Comparison of ENCODE assay signal across 1 cellular context in the genomic region with DNA sequence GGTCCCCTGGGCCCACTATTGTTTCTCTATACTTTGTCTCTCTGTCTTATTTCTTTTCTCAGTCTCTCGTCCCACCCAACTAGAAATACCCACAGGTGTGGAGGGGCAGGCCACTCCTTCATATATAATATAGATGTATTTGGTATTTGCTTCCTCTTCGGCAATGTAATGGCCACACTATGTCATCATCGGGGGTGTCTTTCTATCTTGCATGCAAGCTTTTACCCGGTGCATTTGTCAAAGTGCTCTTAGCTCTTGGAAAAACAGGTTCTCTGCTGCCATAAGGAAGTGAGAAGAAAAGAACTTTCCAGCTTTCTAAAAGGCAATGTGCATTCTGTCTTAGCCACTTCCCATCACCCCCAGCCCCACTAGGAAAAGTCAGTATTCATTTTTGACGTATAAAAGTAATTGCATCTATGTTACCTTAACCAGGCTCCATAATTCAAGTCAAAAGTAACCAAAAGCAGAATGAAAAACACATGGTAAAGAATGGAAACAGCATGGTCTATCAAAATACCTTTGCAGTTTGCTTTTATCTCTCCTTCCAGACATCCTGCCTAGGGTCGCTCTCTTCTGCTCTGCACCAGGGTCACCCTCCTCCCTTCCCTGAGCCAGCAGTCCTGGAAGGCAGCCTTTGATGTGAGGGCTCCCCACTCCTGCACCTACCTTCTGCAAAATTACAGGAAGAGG.
TF ChIP-seq lines count a peak whose summit lies in the region.

No MANE protein-coding gene starts in this region.

TF ChIP-seq in HepG2, 621 proteins besides CTCF, POLR2A, EP300 and RAD21:
- TF ChIP-seq, protein P1, sequence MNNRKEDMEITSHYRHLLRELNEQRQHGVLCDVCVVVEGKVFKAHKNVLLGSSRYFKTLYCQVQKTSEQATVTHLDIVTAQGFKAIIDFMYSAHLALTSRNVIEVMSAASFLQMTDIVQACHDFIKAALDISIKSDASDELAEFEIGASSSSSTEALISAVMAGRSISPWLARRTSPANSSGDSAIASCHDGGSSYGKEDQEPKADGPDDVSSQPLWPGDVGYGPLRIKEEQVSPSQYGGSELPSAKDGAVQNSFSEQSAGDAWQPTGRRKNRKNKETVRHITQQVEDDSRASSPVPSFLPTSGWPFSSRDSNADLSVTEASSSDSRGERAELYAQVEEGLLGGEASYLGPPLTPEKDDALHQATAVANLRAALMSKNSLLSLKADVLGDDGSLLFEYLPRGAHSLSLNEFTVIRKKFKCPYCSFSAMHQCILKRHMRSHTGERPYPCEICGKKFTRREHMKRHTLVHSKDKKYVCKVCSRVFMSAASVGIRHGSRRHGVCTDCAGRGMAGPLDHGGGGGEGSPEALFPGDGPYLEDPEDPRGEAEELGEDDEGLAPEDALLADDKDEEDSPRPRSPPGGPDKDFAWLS (CRISPR knock-in tag; IDR thresholded peaks at IDR 0.05; ENCODE audit: borderline replicate concordance), result no peak
- TF ChIP-seq, protein P2, sequence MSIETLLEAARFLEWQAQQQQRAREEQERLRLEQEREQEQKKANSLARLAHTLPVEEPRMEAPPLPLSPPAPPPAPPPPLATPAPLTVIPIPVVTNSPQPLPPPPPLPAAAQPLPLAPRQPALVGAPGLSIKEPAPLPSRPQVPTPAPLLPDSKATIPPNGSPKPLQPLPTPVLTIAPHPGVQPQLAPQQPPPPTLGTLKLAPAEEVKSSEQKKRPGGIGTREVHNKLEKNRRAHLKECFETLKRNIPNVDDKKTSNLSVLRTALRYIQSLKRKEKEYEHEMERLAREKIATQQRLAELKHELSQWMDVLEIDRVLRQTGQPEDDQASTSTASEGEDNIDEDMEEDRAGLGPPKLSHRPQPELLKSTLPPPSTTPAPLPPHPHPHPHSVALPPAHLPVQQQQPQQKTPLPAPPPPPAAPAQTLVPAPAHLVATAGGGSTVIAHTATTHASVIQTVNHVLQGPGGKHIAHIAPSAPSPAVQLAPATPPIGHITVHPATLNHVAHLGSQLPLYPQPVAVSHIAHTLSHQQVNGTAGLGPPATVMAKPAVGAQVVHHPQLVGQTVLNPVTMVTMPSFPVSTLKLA (IDR thresholded peaks at IDR 0.05), result peak; percentile 99
